Comparison of ENCODE assay signal across 11 cellular contexts in genomic region chr7:27614102-27614501, GRCh38.
"Had no signal": no experiment of that assay in that cellular context is flagged by ENCODE, and none has a peak within 500 bp of the region (broad histone marks: within the 10 kb centered on the region; RNA-seq: fewer than 3 reads in every experiment).

No MANE protein-coding gene starts in this region.

- H2AFZ ChIP-seq: GM23248 had no signal

- H3K9ac ChIP-seq: GM23248, KMS-11 had no signal

- H3K4me3 ChIP-seq: GM23248 had no signal

- DNase-seq: GM23248, H9, HCEC 1CT, HFFc6, IMR-90, Karpas-422, KBM-7 had no signal

- H3K4me2 ChIP-seq: KMS-11 had no signal

- H3K27ac ChIP-seq: GM23248, KMS-11 had no signal

- FAIRE-seq: H1, H54, HTR-8/SVneo had no signal
